In genomic region chr5:125149503-125149902, GRCh38 we compare ENCODE assay signal across 29 cellular contexts.
DNase-seq lines count a peak whose midpoint lies in the region; ATAC-seq, FAIRE-seq and TF ChIP-seq lines count a peak whose summit lies in the region.
"Had no signal": no experiment of that assay in that cellular context is flagged by ENCODE, and none has a peak within 500 bp of the region (broad histone marks: within the 10 kb centered on the region; RNA-seq: fewer than 3 reads in every experiment).

No MANE protein-coding gene starts in this region.

- H3K36me3 ChIP-seq in astrocyte (ENCODE audit: insufficient read depth, low read length) = no peaks in the 10 kb centered on the region
- H3K36me3 ChIP-seq: MG63, neural progenitor cell, uterus had no signal

- H3K27ac Mint-ChIP-seq in astrocyte (ENCODE audit: unreplicated experiment) (no peak overlapping the region), type B pancreatic cell (no peak overlapping the region)
- H3K27ac Mint-ChIP-seq: activated CD8-positive, alpha-beta T cell treated with anti-CD3 and anti-CD28 coated beads for 36 hours; activated naive CD4-positive, alpha-beta T cell treated with anti-CD3 and anti-CD28 coated beads, Interleukin-2, amount 50 U/mL, for 24 hours; activated T-helper 2 cell treated with anti-CD3 and anti-CD28 coated beads, Interferon-gamma antibody, Interleukin-2, Interleukin-4, amounts not matched to agents 10 μg/mL and 5 μg/mL and 100 μg/mL, durations not matched to agents 14 hours and 24 hours and 36 hours; neural progenitor cell; T-cell had no signal

- H3K27ac ChIP-seq in astrocyte (ENCODE audit: low read depth, low read length) = no peak overlapping the region
- H3K27ac ChIP-seq: C4-2B, neural progenitor cell, PC-9, uterus had no signal

- H3K4me3 Mint-ChIP-seq in astrocyte (ENCODE audit: unreplicated experiment) = no peak overlapping the region
- peak overlapping the region; percentile 7 for H3K4me3 Mint-ChIP-seq in type B pancreatic cell
- H3K4me3 Mint-ChIP-seq: activated CD8-positive, alpha-beta T cell treated with anti-CD3 and anti-CD28 coated beads for 36 hours; activated naive CD4-positive, alpha-beta T cell treated with anti-CD3 and anti-CD28 coated beads, Interleukin-2, amount 50 U/mL, for 24 hours; neural progenitor cell; T-cell had no signal

- no peak overlapping the region for H3K4me3 ChIP-seq in astrocyte (ENCODE audit: insufficient read depth, low read depth, low read length)
- H3K4me3 ChIP-seq: K562, MG63, neural progenitor cell, PC-9, uterus had no signal

- no peaks in the 10 kb centered on the region for H3K4me1 ChIP-seq in astrocyte (ENCODE audit: insufficient read depth, low read length)
- H3K4me1 ChIP-seq: uterus had no signal

- DNase-seq in OCI-M1 (lab: John Stamatoyannopoulos, UW) (peak; percentile 4), astrocyte (ENCODE audit: low read depth) (no peak), medulla oblongata (ENCODE audit: extremely low spot score) (peak; percentile 12), type B pancreatic cell (ENCODE audit: extremely low spot score, unreplicated experiment) (no peak), foreskin melanocyte (no peak), iPS-NIHi7 (ENCODE audit: extremely low spot score) (no peak)
- DNase-seq: activated CD8-positive, alpha-beta T cell treated with anti-CD3 and anti-CD28 coated beads for 36 hours; aorta; central memory CD4-positive, alpha-beta T cell; DMS79 treated with DMSO at 0.1 percent for 48 hours; GF-D8; MG63; NCI-H2029 treated with DMSO at 0.1 percent for 48 hours; NCI-H446; PC-9; right cardiac atrium; SHP77 treated with DMSO at 0.1 percent for 48 hours; stimulated activated naive CD4-positive, alpha-beta T cell; T-cell; uterus had no signal

- no peak for ATAC-seq in GM18873 (IDR thresholded peaks at IDR 0.05; ENCODE audit: low FRiP score, unreplicated experiment)
- ATAC-seq: activated CD8-positive, alpha-beta T cell treated with anti-CD3 and anti-CD28 coated beads for 36 hours; K562; right cardiac atrium; T-cell had no signal

- no peaks in the 10 kb centered on the region for H4K20me1 ChIP-seq in astrocyte (ENCODE audit: insufficient read depth, low read length)

- no peaks in the 10 kb centered on the region for H3K9me3 ChIP-seq in astrocyte (ENCODE audit: insufficient read depth, low read depth, low read length)
- H3K9me3 ChIP-seq: MG63, uterus had no signal

- H2AFZ ChIP-seq in astrocyte (ENCODE audit: low read depth, low read length) = no peak overlapping the region
- H2AFZ ChIP-seq: neural progenitor cell, PC-9 had no signal

- peak; percentile 34 for FAIRE-seq in astrocyte (lab: Jason Lieb, UNC)
- FAIRE-seq: endometrium, HTR-8/SVneo, K562, keratinocyte had no signal

- H3K9me3 Mint-ChIP-seq in astrocyte (ENCODE audit: unreplicated experiment) (no peaks in the 10 kb centered on the region), type B pancreatic cell (no peaks in the 10 kb centered on the region)
- H3K9me3 Mint-ChIP-seq: neural progenitor cell had no signal

- H3K79me2 ChIP-seq in astrocyte (ENCODE audit: insufficient read depth, low read length) = no peaks in the 10 kb centered on the region

- no peak overlapping the region for H3K9ac ChIP-seq in astrocyte (ENCODE audit: low read length)
- H3K9ac ChIP-seq: neural progenitor cell had no signal

- no peak overlapping the region for H3K4me2 ChIP-seq in astrocyte (ENCODE audit: low read length)
- H3K4me2 ChIP-seq: neural progenitor cell, PC-9 had no signal

- no peaks in the 10 kb centered on the region for H3K27me3 Mint-ChIP-seq in astrocyte (ENCODE audit: low read depth, unreplicated experiment)
- H3K27me3 Mint-ChIP-seq in type B pancreatic cell = peaks cover 6% of the 10 kb centered on the region
- H3K27me3 Mint-ChIP-seq: activated CD8-positive, alpha-beta T cell treated with anti-CD3 and anti-CD28 coated beads for 36 hours; activated naive CD4-positive, alpha-beta T cell treated with anti-CD3 and anti-CD28 coated beads, Interleukin-2, amount 50 U/mL, for 24 hours; T-cell had no signal

- H3K27me3 ChIP-seq in astrocyte (ENCODE audit: insufficient read depth, low read length) = no peaks in the 10 kb centered on the region
- H3K27me3 ChIP-seq: MG63, neural progenitor cell, uterus had no signal

- H3K36me3 Mint-ChIP-seq in astrocyte (ENCODE audit: low read depth, unreplicated experiment) (no peaks in the 10 kb centered on the region), type B pancreatic cell (no peaks in the 10 kb centered on the region)
- H3K36me3 Mint-ChIP-seq: activated naive CD4-positive, alpha-beta T cell treated with anti-CD3 and anti-CD28 coated beads, Interleukin-2, amount 50 U/mL, for 24 hours; neural progenitor cell; T-cell had no signal

- TF ChIP-seq CTCF in astrocyte (IDR thresholded peaks at IDR 0.05; ENCODE audit: insufficient read depth, low read depth, low read length) (no peak), type B pancreatic cell (conservative IDR thresholded peaks at IDR 0.05) (no peak)

- peaks cover 17% of the 10 kb centered on the region for H3K4me1 Mint-ChIP-seq in astrocyte (ENCODE audit: low read depth, unreplicated experiment)
- H3K4me1 Mint-ChIP-seq in type B pancreatic cell (ENCODE audit: unreplicated experiment) = peaks cover 52% of the 10 kb centered on the region
- H3K4me1 Mint-ChIP-seq: activated naive CD4-positive, alpha-beta T cell treated with anti-CD3 and anti-CD28 coated beads, Interleukin-2, amount 50 U/mL, for 24 hours; T-cell had no signal

Comparison
In these comparisons a context has a peak if more than half of its experiments do, and no peak if none do; other contexts are left out.
1. DNase-seq: peak in OCI-M1 (single experiment) and medulla oblongata (single experiment); none in astrocyte (single experiment), type B pancreatic cell (single experiment), foreskin melanocyte (single experiment) and iPS-NIHi7 (single experiment).